ENCODE assay signal across 18 cellular contexts in the genomic region with DNA sequence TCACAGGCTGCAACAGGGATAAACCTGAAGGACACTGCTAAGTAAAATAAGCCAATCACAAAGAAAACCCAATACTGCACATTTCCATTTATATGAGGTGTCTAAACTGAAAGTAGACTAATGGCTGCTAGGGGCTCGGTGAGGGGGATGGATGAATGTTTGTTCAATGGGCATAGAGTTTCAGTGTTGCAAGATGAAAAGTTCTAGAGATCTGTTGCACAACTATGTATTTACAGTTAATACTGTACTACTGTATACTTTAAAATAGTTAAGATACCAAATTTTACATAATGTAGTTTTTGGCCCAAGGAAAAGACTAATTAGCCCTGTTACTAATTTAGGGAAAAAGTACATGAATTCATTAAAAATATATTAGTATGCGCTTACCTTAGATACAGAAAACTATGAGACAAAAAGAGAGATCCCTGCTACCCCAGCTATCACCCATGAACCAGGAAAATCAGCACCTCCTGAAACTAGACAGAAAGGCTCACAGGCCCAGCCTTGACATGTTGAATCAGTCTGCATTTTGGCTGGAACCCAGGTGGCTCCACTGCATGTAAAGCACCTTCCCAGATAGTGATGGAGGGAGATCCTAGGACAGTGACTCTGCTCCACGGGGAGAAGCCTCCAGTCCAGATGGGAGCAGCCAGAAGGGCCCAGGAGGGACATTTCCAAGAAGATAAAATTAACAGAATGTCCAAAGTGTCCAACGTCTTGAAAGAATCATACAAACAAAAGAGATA. TPM values are rescaled to one million over a fixed set of nuclear protein-coding genes. Genes with fewer than 3 reads are reported as not detected.
DNase-seq lines count a peak whose midpoint lies in the region; ATAC-seq, FAIRE-seq and TF ChIP-seq lines count a peak whose summit lies in the region.
"Had no signal": no experiment of that assay in that cellular context is flagged by ENCODE, and none has a peak within 500 bp of the region (broad histone marks: within the 10 kb centered on the region; RNA-seq: fewer than 3 reads in every experiment).

No MANE protein-coding gene starts in this region.

- in situ Hi-C loops in HepG2 (cut with HindIII; ENCODE audit: extremely low pct_ligation_motif_present, low pct_unique_long_range_greater_than_20kb) (loop anchor here (5.0 kb wide), 1 partner anchor 98 kb away; no protein-coding TSS in a partner anchor), G401 (cut with HindIII; ENCODE audit: low sequenced_read_pairs) (no loop called here)

- H3K4me3 ChIP-seq in HepG2 (replicated peaks in 1 of 3; ENCODE audit: insufficient read depth in 1 of 3, low read depth in 2 of 3, low read length in 3 of 3) (no peak overlapping the region), right lobe of liver (no peak overlapping the region), epithelial cell of esophagus (ENCODE audit: low read length) (no peak overlapping the region)
- H3K4me3 ChIP-seq: BLaER1 had no signal

- ATAC-seq in HepG2 (peak; percentile 23; the same call in 1 of the 3 replicates), right lobe of liver (no peak)
- no peak for ATAC-seq in stimulated activated effector memory CD8-positive, alpha-beta T cell treated with anti-CD3 and anti-CD28 coated beads, Interleukin-12 subunit alpha, Interleukin-12 subunit beta, amount 100 ng/mL, for 72 hours
- ATAC-seq: CD8-positive, alpha-beta T cell had no signal

- TF ChIP-seq CTCF in HepG2 (CRISPR knock-in tag; IDR thresholded peaks at IDR 0.05) = no peak
- no peak for TF ChIP-seq CTCF in right lobe of liver (IDR thresholded peaks at IDR 0.05)
- TF ChIP-seq CTCF in epithelial cell of esophagus (IDR thresholded peaks at IDR 0.05; ENCODE audit: insufficient read depth, low read depth, low read length, missing control alignments) = no peak

- TF ChIP-seq RAD21 in HepG2 (CRISPR knock-in tag; IDR thresholded peaks at IDR 0.05) = no peak

- FAIRE-seq in HepG2 (lab: Jason Lieb, UNC) = no peak
- FAIRE-seq: GM12891, H1 had no signal

- no peaks in the 10 kb centered on the region for H3K36me3 Mint-ChIP-seq in stimulated activated effector memory CD8-positive, alpha-beta T cell treated with anti-CD3 and anti-CD28 coated beads, Interleukin-12 subunit alpha, Interleukin-12 subunit beta, amount 100 ng/mL, for 72 hours

- H3K9me3 Mint-ChIP-seq in stimulated activated effector memory CD8-positive, alpha-beta T cell treated with anti-CD3 and anti-CD28 coated beads, Interleukin-12 subunit alpha, Interleukin-12 subunit beta, amount 100 ng/mL, for 72 hours = no peaks in the 10 kb centered on the region
- H3K9me3 Mint-ChIP-seq: CD8-positive, alpha-beta T cell; H9 had no signal

- H3K27me3 ChIP-seq in HepG2 (ENCODE audit: control insufficient read depth in 1 of 2, insufficient read depth in 2 of 2, low read length in 2 of 2) = no peaks in the 10 kb centered on the region
- no peaks in the 10 kb centered on the region for H3K27me3 ChIP-seq in right lobe of liver
- H3K27me3 ChIP-seq: BLaER1 had no signal

- 35% methylated on average over 4 of the region's 4 CpGs for WGBS in HepG2 (ENCODE audit: low lambda C conversion rate)
- 53% methylated on average over 4 of the region's 4 CpGs for WGBS in right lobe of liver (ENCODE audit: insufficient coverage, low coverage, low lambda C conversion rate, missing lambda C conversion rate)

- H3K27ac Mint-ChIP-seq in stimulated activated effector memory CD8-positive, alpha-beta T cell treated with anti-CD3 and anti-CD28 coated beads, Interleukin-12 subunit alpha, Interleukin-12 subunit beta, amount 100 ng/mL, for 72 hours = peak overlapping the region; percentile 50
- H3K27ac Mint-ChIP-seq: CD8-positive, alpha-beta T cell; H9 had no signal

- H4K20me1 ChIP-seq in HepG2 (ENCODE audit: insufficient read depth, low read length) = no peaks in the 10 kb centered on the region

- CTCF ChIA-PET in HepG2 (lab: Yijun Ruan, JAX; ENCODE audit: low intra/inter-chr PET ratio, low total read pairs) = interaction anchor here (4.0 to 4.5 kb wide), 2 partner anchors 14 to 94 kb away, joined by 48 to 67 read pairs; no protein-coding TSS in a partner anchor

- POLR2A ChIA-PET in HepG2 (lab: Yijun Ruan, JAX) = no interaction called here

- H3K9me3 ChIP-seq in HepG2 (ENCODE audit: low read length) (no peaks in the 10 kb centered on the region), right lobe of liver (no peaks in the 10 kb centered on the region)

- H2AFZ ChIP-seq in HepG2 (ENCODE audit: low read length) = no peak overlapping the region

- intact Hi-C loops in HepG2 (cut with micrococcal nuclease; ENCODE audit: unreplicated experiment) (loop anchor here (1.0 kb wide), 1 partner anchor 274 kb away; no protein-coding TSS in a partner anchor), right lobe of liver (cut with DNase I) (no loop called here)

- no peaks in the 10 kb centered on the region for H3K79me2 ChIP-seq in HepG2 (ENCODE audit: insufficient read depth, low read length)

- H3K4me2 ChIP-seq in HepG2 (ENCODE audit: low read depth, low read length) = no peak overlapping the region
- H3K4me2 ChIP-seq: BLaER1 had no signal

- H3K4me1 ChIP-seq in HepG2 (ENCODE audit: insufficient read depth, low read length) (peaks cover 14% of the 10 kb centered on the region), right lobe of liver (no peaks in the 10 kb centered on the region)

- H3K4me3 Mint-ChIP-seq in stimulated activated effector memory CD8-positive, alpha-beta T cell treated with anti-CD3 and anti-CD28 coated beads, Interleukin-12 subunit alpha, Interleukin-12 subunit beta, amount 100 ng/mL, for 72 hours = no peak overlapping the region
- H3K4me3 Mint-ChIP-seq: CD8-positive, alpha-beta T cell; H9 had no signal

- DNase-seq in DMS53 (lab: John Stamatoyannopoulos, UW) (peak; percentile 34), DMS53 treated with DMSO at 0.1 percent for 48 hours (lab: John Stamatoyannopoulos, UW; ENCODE audit: unreplicated experiment) (no peak), HepG2 (ENCODE audit: low spot score) (peak; percentile 44), right lobe of liver (no peak), epithelial cell of esophagus (ENCODE audit: low read depth) (peak; percentile 34), NCI-H1092 (lab: John Stamatoyannopoulos, UW) (no peak), G401 (ENCODE audit: low spot score) (no peak)
- DNase-seq in stimulated activated effector memory CD8-positive, alpha-beta T cell treated with anti-CD3 and anti-CD28 coated beads, Interleukin-12 subunit alpha, Interleukin-12 subunit beta, amount 100 ng/mL, for 72 hours (ENCODE audit: low spot score in 2 of 2) = peak in 1 of 2 donors; percentile 43
- DNase-seq: 8988T; Calu3; CD8-positive, alpha-beta T cell; DMS79 treated with DMSO at 0.1 percent for 48 hours; H9 had no signal

- TF ChIP-seq POLR2A in HepG2 (IDR thresholded peaks at IDR 0.05; ENCODE audit: insufficient read depth in 1 of 2, low read depth in 2 of 2, low read length in 2 of 2) (no peak), right lobe of liver (IDR thresholded peaks at IDR 0.05) (no peak)

- H3K27ac ChIP-seq in HepG2 (ENCODE audit: extremely low read length, insufficient read depth, low read length) (no peak overlapping the region), right lobe of liver (no peak overlapping the region)
- H3K27ac ChIP-seq: BLaER1 had no signal

- TF ChIP-seq EP300 in HepG2 (IDR thresholded peaks at IDR 0.05; ENCODE audit: low read depth in 2 of 2, low read length in 2 of 2) (no peak), HepG2 (CRISPR knock-in tag; IDR thresholded peaks at IDR 0.05; ENCODE audit: borderline replicate concordance) (no peak)

- H3K9ac ChIP-seq in HepG2 (ENCODE audit: insufficient read depth, low read depth, low read length) = no peak overlapping the region
- H3K9ac ChIP-seq: BLaER1 had no signal

- H3K36me3 ChIP-seq in HepG2 (replicated peaks in 1 of 2; ENCODE audit: control insufficient read depth in 1 of 2, insufficient read depth in 2 of 2, low read length in 2 of 2) (no peaks in the 10 kb centered on the region), right lobe of liver (no peaks in the 10 kb centered on the region)
- H3K36me3 ChIP-seq: BLaER1 had no signal

- no TSS peak for BruUV-seq in HepG2 (replicated peaks; lab: Mats Ljungman, UMichigan)

- H3K4me1 Mint-ChIP-seq in stimulated activated effector memory CD8-positive, alpha-beta T cell treated with anti-CD3 and anti-CD28 coated beads, Interleukin-12 subunit alpha, Interleukin-12 subunit beta, amount 100 ng/mL, for 72 hours = peaks cover 16% of the 10 kb centered on the region

RNA-seq across cellular contexts. Expression of a gene that starts 16.1 kb away (rescaled TPM):
- total RNA-seq in HepG2 (2016; rRNA removed; fragmentation: Illumina TruSeq; extraction: Trizol) = 3.5 and 6.0 TPM in 2 replicates
- 0.71 and 1.1 TPM in 2 replicates for total RNA-seq in HepG2 (2016; cell fraction: cytosol; rRNA removed; fragmentation: Illumina TruSeq; extraction: Trizol; ENCODE audit: low read depth)
- 3.2 and 6.7 TPM in 2 replicates for total RNA-seq in HepG2 (2016; cell fraction: insoluble cytoplasmic fraction; rRNA removed; fragmentation: Illumina TruSeq; extraction: Trizol)
- total RNA-seq in HepG2 (2016; cell fraction: membrane; rRNA removed; fragmentation: Illumina TruSeq; extraction: Trizol) = 1.2 and 2.9 TPM in 2 replicates
- total RNA-seq in HepG2 (2016; cell fraction: nucleus; rRNA removed; fragmentation: Illumina TruSeq; extraction: Trizol) = 6.6 and 6.7 TPM in 2 replicates
- 6.1 and 9.3 TPM in 2 replicates for polyA plus RNA-seq in HepG2 (2011; rRNA removed)
- polyA plus RNA-seq in HepG2 (2011; cell fraction: cytosol; rRNA removed) = 4.3 and 5.2 TPM in 2 replicates
- 19.2 and 30.0 TPM in 2 replicates for polyA plus RNA-seq in HepG2 (2011; cell fraction: nucleus; rRNA removed)
- 5.4 and 8.4 TPM in 2 replicates for polyA plus RNA-seq in HepG2 (2012)
- polyA plus RNA-seq in HepG2 (2016; cell fraction: cytosol; fragmentation: Illumina TruSeq; extraction: Trizol; ENCODE audit: low read depth) = 0.76 and 0.84 TPM in 2 replicates
- 2.5 and 2.7 TPM in 2 replicates for polyA plus RNA-seq in HepG2 (2016; cell fraction: insoluble cytoplasmic fraction; fragmentation: Illumina TruSeq; extraction: Trizol; ENCODE audit: low read depth)
- 0.65 and 1.1 TPM in 2 replicates for polyA plus RNA-seq in HepG2 (2016; cell fraction: membrane; fragmentation: Illumina TruSeq; extraction: Trizol; ENCODE audit: low read depth)
- 11.8 and 13.2 TPM in 2 replicates for polyA plus RNA-seq in HepG2 (2016; cell fraction: nucleus; fragmentation: Illumina TruSeq; extraction: Trizol; ENCODE audit: insufficient read depth, low read depth)
- polyA minus RNA-seq in HepG2 (2011; rRNA and poly(A)+ RNA removed; ENCODE audit: low replicate concordance) = 0.33 and 3.7 TPM in 2 replicates
- polyA minus RNA-seq in HepG2 (2011; cell fraction: cytosol; rRNA and poly(A)+ RNA removed) = 1.1 and 2.0 TPM in 2 replicates
- 5.7 and 9.8 TPM in 2 replicates for polyA minus RNA-seq in HepG2 (2011; cell fraction: nucleus; rRNA and poly(A)+ RNA removed)
- total RNA-seq in right lobe of liver = 10 to 100 TPM in 5 of 6 experiments, 1 to 10 TPM in 1; 9.8 to 41.3 (median 26.4) TPM
- not detected in 2 replicates for total RNA-seq in G401 (2014; rRNA removed; shearing (Covaris generic))
- total RNA-seq: A673 had no signal

RNA-seq across cellular contexts. Expression of a gene that starts 58.4 kb away (rescaled TPM):
- total RNA-seq in HepG2 (2016; rRNA removed; fragmentation: Illumina TruSeq; extraction: Trizol) (not detected in 2 replicates), right lobe of liver (under 1 TPM in 2 of 6 experiments, not detected in 4; 0.11 to 0.31 TPM)
- total RNA-seq in HepG2 (2016; cell fraction: cytosol; rRNA removed; fragmentation: Illumina TruSeq; extraction: Trizol; ENCODE audit: low read depth) = not detected in 2 replicates
- total RNA-seq in HepG2 (2016; cell fraction: insoluble cytoplasmic fraction; rRNA removed; fragmentation: Illumina TruSeq; extraction: Trizol) = not detected in 2 replicates
- not detected in 2 replicates for total RNA-seq in HepG2 (2016; cell fraction: membrane; rRNA removed; fragmentation: Illumina TruSeq; extraction: Trizol)
- not detected in 2 replicates for total RNA-seq in HepG2 (2016; cell fraction: nucleus; rRNA removed; fragmentation: Illumina TruSeq; extraction: Trizol)
- not detected in 2 replicates for polyA plus RNA-seq in HepG2 (2011; rRNA removed)
- polyA plus RNA-seq in HepG2 (2011; cell fraction: cytosol; rRNA removed) = not detected in 2 replicates
- polyA plus RNA-seq in HepG2 (2011; cell fraction: nucleus; rRNA removed) = not detected in 2 replicates
- polyA plus RNA-seq in HepG2 (2012) = not detected in 2 replicates
- polyA plus RNA-seq in HepG2 (2016; cell fraction: cytosol; fragmentation: Illumina TruSeq; extraction: Trizol; ENCODE audit: low read depth) = not detected in 2 replicates
- polyA plus RNA-seq in HepG2 (2016; cell fraction: insoluble cytoplasmic fraction; fragmentation: Illumina TruSeq; extraction: Trizol; ENCODE audit: low read depth) = not detected in 2 replicates
- polyA plus RNA-seq in HepG2 (2016; cell fraction: membrane; fragmentation: Illumina TruSeq; extraction: Trizol; ENCODE audit: low read depth) = not detected in 2 replicates
- polyA plus RNA-seq in HepG2 (2016; cell fraction: nucleus; fragmentation: Illumina TruSeq; extraction: Trizol; ENCODE audit: insufficient read depth, low read depth) = not detected in 2 replicates
- not detected in 2 replicates for polyA minus RNA-seq in HepG2 (2011; rRNA and poly(A)+ RNA removed; ENCODE audit: low replicate concordance)
- polyA minus RNA-seq in HepG2 (2011; cell fraction: cytosol; rRNA and poly(A)+ RNA removed) = not detected in 2 replicates
- not detected in 2 replicates for polyA minus RNA-seq in HepG2 (2011; cell fraction: nucleus; rRNA and poly(A)+ RNA removed)
- not detected in 2 replicates for total RNA-seq in G401 (2014; rRNA removed; shearing (Covaris generic))
- total RNA-seq: A673; CD8-positive, alpha-beta T cell had no signal
- polyA plus RNA-seq: AG04450 had no signal

Comparison
In these comparisons a context has a peak if more than half of its experiments do, and no peak if none do; other contexts are left out.
1. DNase-seq: peak in DMS53 (single experiment), HepG2 (single experiment) and epithelial cell of esophagus (single experiment); none in DMS53 treated with DMSO at 0.1 percent for 48 hours (single experiment), right lobe of liver (0 of 3), NCI-H1092 (single experiment) and G401 (single experiment).